8 cellular contexts compared by ENCODE assay signal in the genomic region with DNA sequence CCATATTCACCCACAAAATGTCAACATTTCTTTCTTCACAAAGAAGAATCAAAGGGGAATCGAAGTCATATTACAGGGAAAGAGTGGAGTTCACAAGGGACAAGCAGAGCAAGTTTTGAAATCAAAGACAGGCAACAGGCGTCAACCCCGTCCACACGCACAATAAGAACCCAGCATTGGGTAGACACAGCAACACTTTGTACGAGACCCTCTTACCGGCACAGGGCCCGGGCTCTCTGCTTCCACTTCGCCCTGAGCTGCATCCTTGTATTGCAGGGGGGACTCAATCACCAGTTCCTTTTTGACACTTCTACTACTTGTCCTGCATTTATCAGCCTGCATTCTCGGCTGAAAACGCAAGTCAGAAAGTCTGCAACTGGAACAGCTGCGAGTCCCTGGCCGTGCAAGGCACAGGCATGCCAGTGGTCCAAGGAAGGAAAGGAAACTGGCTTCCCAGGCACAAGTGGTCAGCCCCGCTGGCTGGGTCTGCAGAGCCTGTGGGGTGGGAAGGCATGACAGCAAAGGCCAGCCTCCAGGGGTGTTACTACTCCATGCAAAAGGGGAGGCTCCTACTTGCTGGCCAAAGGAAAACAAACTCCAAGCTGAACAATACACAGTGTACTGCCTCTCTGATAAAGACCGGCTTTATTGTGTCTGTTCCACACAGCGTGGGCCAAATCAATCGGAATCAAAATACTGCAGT. TPM values are rescaled to one million over a fixed set of nuclear protein-coding genes. Genes with fewer than 3 reads are reported as not detected.
DNase-seq lines count a peak whose midpoint lies in the region; ATAC-seq and TF ChIP-seq lines count a peak whose summit lies in the region.

A gene with protein sequence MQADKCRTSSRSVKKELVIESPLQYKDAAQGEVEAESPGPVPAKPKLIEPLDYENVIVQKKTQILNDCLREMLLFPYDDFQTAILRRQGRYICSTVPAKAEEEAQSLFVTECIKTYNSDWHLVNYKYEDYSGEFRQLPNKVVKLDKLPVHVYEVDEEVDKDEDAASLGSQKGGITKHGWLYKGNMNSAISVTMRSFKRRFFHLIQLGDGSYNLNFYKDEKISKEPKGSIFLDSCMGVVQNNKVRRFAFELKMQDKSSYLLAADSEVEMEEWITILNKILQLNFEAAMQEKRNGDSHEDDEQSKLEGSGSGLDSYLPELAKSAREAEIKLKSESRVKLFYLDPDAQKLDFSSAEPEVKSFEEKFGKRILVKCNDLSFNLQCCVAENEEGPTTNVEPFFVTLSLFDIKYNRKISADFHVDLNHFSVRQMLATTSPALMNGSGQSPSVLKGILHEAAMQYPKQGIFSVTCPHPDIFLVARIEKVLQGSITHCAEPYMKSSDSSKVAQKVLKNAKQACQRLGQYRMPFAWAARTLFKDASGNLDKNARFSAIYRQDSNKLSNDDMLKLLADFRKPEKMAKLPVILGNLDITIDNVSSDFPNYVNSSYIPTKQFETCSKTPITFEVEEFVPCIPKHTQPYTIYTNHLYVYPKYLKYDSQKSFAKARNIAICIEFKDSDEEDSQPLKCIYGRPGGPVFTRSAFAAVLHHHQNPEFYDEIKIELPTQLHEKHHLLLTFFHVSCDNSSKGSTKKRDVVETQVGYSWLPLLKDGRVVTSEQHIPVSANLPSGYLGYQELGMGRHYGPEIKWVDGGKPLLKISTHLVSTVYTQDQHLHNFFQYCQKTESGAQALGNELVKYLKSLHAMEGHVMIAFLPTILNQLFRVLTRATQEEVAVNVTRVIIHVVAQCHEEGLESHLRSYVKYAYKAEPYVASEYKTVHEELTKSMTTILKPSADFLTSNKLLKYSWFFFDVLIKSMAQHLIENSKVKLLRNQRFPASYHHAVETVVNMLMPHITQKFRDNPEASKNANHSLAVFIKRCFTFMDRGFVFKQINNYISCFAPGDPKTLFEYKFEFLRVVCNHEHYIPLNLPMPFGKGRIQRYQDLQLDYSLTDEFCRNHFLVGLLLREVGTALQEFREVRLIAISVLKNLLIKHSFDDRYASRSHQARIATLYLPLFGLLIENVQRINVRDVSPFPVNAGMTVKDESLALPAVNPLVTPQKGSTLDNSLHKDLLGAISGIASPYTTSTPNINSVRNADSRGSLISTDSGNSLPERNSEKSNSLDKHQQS (N-terminal part only) (minus strand): TSS at position 497 of the 703 bp plus-strand sequence. CDS start 155 bp downstream, at position 342.

- no peak within 1 kb of the TSS for H3K27ac ChIP-seq in naive thymus-derived CD4-positive, alpha-beta T cell (ENCODE audit: low read depth, low read length)

- peaks cover 12 to 69% of the 10 kb centered on the region in 2 donors for H3K4me1 ChIP-seq in naive thymus-derived CD4-positive, alpha-beta T cell (ENCODE audit: control insufficient read depth in 2 of 2, insufficient read depth in 2 of 2, low read length in 2 of 2)

- H3K9me3 ChIP-seq in naive thymus-derived CD4-positive, alpha-beta T cell (ENCODE audit: control insufficient read depth in 2 of 3, low read length in 3 of 3) = no peaks in the 10 kb centered on the region

- H3K36me3 ChIP-seq in naive thymus-derived CD4-positive, alpha-beta T cell (ENCODE audit: control insufficient read depth in 2 of 3, insufficient read depth in 3 of 3, low read length in 3 of 3) = no peaks in the 10 kb centered on the region

- H3K4me1 Mint-ChIP-seq in T-cell = peaks cover 88 to 89% (median 89%) of the 10 kb centered on the region in 3 donors
- H3K4me1 Mint-ChIP-seq in naive thymus-derived CD4-positive, alpha-beta T cell = peaks cover 36 to 96% (median 93%) of the 10 kb centered on the region in 7 donors

- CTCF ChIA-PET in T-cell (lab: Charles Lee) = no interaction called here
- CTCF ChIA-PET in naive thymus-derived CD4-positive, alpha-beta T cell (lab: Charles Lee) = interaction anchor here (0.7 to 1.6 kb wide), 3 partner anchors 11 to 173 kb away, joined by 3 to 4 read pairs (median 3); no protein-coding TSS in a partner anchor

- no peaks in the 10 kb centered on the region for H3K36me3 Mint-ChIP-seq in T-cell
- H3K36me3 Mint-ChIP-seq in naive thymus-derived CD4-positive, alpha-beta T cell = peaks cover 0 to 5% (median 4%) of the 10 kb centered on the region in 5 donors

- H3K4me3 ChIP-seq in fibroblast of mammary gland (ENCODE audit: control insufficient read depth, low read depth, low read length) = peak within 1 kb of the TSS; percentile 41
- no peak within 1 kb of the TSS for H3K4me3 ChIP-seq in naive thymus-derived CD4-positive, alpha-beta T cell (ENCODE audit: low read length)

- no peaks in the 10 kb centered on the region for H3K9me3 Mint-ChIP-seq in T-cell
- H3K9me3 Mint-ChIP-seq in naive thymus-derived CD4-positive, alpha-beta T cell = peaks cover 0 to 6% (median 0%) of the 10 kb centered on the region in 11 donors

- ATAC-seq in T-cell (replicated peaks in 1 of 4) (no peak), HG03159 (IDR thresholded peaks at IDR 0.05; ENCODE audit: unreplicated experiment) (no peak), HG02840 (IDR thresholded peaks at IDR 0.05; ENCODE audit: low FRiP score, unreplicated experiment) (no peak)
- no peak for ATAC-seq in naive thymus-derived CD4-positive, alpha-beta T cell

- H3K27me3 Mint-ChIP-seq in T-cell = no peaks in the 10 kb centered on the region
- H3K27me3 Mint-ChIP-seq in naive thymus-derived CD4-positive, alpha-beta T cell = no peaks in the 10 kb centered on the region

- POLR2A ChIA-PET in T-cell (lab: Charles Lee) = interaction anchor here in 1 of 2 donors (0.5 kb wide), 1 partner anchor 87 kb away, joined by 3 read pairs; no protein-coding TSS in a partner anchor
- POLR2A ChIA-PET in naive thymus-derived CD4-positive, alpha-beta T cell (lab: Charles Lee) = interaction anchor here (0.6 to 0.9 kb wide), 3 partner anchors 109 to 204 kb away, joined by 3 to 4 read pairs (median 3); no protein-coding TSS in a partner anchor

- no peak within 1 kb of the TSS for H3K4me3 Mint-ChIP-seq in T-cell
- H3K4me3 Mint-ChIP-seq in naive thymus-derived CD4-positive, alpha-beta T cell = peak within 1 kb of the TSS in 6 of 10 donors; percentile 24 to 63 (median 42)

- intact Hi-C loops in naive thymus-derived CD4-positive, alpha-beta T cell (cut with micrococcal nuclease) = loop anchor here in 1 of 2 donors (5.0 kb wide), 1 partner anchor 35 kb away; no protein-coding TSS in a partner anchor

- peak within 1 kb of the TSS in 1 of 2 donors; percentile 54 for H3K27ac Mint-ChIP-seq in T-cell
- H3K27ac Mint-ChIP-seq in naive thymus-derived CD4-positive, alpha-beta T cell = peak within 1 kb of the TSS in 8 of 9 donors; percentile 14 to 88 (median 66)

- H3K27me3 ChIP-seq in naive thymus-derived CD4-positive, alpha-beta T cell (ENCODE audit: control insufficient read depth in 2 of 2, insufficient read depth in 2 of 2, low read length in 2 of 2) = no peaks in the 10 kb centered on the region

- no peak for TF ChIP-seq CTCF in fibroblast of mammary gland (conservative IDR thresholded peaks at IDR 0.05; ENCODE audit: control insufficient read depth, insufficient read depth, low read depth, low read length)

- DNase-seq in ELR (ENCODE audit: low read depth) (peak; percentile 91), T-cell (no peak), fibroblast of mammary gland (ENCODE audit: low read depth) (peak; percentile 66), DMS 273 (lab: John Stamatoyannopoulos, UW; ENCODE audit: unreplicated experiment) (no peak), HuH-7.5 (ENCODE audit: low spot score) (no peak)
- no peak for DNase-seq in naive thymus-derived CD4-positive, alpha-beta T cell

RNA-seq across cellular contexts. Expression of the gene that starts here (rescaled TPM):
- 100 to 1,000 TPM in 4 of 5 donors, 10 to 100 TPM in 1; 96.2 to 170 (median 162) TPM for total RNA-seq in T-cell
- total RNA-seq in naive thymus-derived CD4-positive, alpha-beta T cell = 100 to 1,000 TPM in 4 of 5 experiments, 10 to 100 TPM in 1; 75.1 to 214 (median 128) TPM
- 10 to 100 TPM; 22.2 to 40.2 TPM for polyA plus RNA-seq in naive thymus-derived CD4-positive, alpha-beta T cell

Comparison
In these comparisons a context has a peak if more than half of its experiments do, and no peak if none do; other contexts are left out.
1. DNase-seq: peak in ELR (single experiment) and fibroblast of mammary gland (single experiment); none in T-cell (0 of 34), naive thymus-derived CD4-positive, alpha-beta T cell (0 of 9), DMS 273 (single experiment) and HuH-7.5 (single experiment).
2. H3K4me3 Mint-ChIP-seq: peak in naive thymus-derived CD4-positive, alpha-beta T cell (6 of 10); none in T-cell (0 of 3).